Comparison of ENCODE assay signal across 11 cellular contexts in genomic region chr12:124130717-124131670, GRCh38.
DNase-seq lines count a peak whose midpoint lies in the region; ATAC-seq lines count a peak whose summit lies in the region.
"Had no signal": no experiment of that assay in that cellular context is flagged by ENCODE, and none has a peak within 500 bp of the region (broad histone marks: within the 10 kb centered on the region; RNA-seq: fewer than 3 reads in every experiment).

No MANE protein-coding gene starts in this region.

- no peaks in the 10 kb centered on the region for H3K27me3 ChIP-seq in CD4-positive, alpha-beta memory T cell (ENCODE audit: insufficient read depth, low read length)

- no peak overlapping the region for H3K4me3 Mint-ChIP-seq in activated naive CD4-positive, alpha-beta T cell treated with anti-CD3 and anti-CD28 coated beads, Interleukin-2, amount 10 ng/mL, durations not matched to agents 7 days and 5 days
- H3K4me3 Mint-ChIP-seq in CD4-positive, alpha-beta memory T cell: no peak overlapping the region
- H3K4me3 Mint-ChIP-seq: naive thymus-derived CD4-positive, alpha-beta T cell had no signal

- H3K9me3 ChIP-seq in mesodermal cell (ENCODE audit: control insufficient read depth, low read length): no peaks in the 10 kb centered on the region
- no peaks in the 10 kb centered on the region for H3K9me3 ChIP-seq in CD4-positive, alpha-beta memory T cell (ENCODE audit: control insufficient read depth in 1 of 2, low read length in 2 of 2)

- DNase-seq in NCI-H2081 (lab: John Stamatoyannopoulos, UW) (peak; percentile 65 to 89), GDM1 (lab: John Stamatoyannopoulos, UW) (no peak)
- no peak for DNase-seq in activated naive CD4-positive, alpha-beta T cell treated with anti-CD3 and anti-CD28 coated beads, Interleukin-2, amount 10 ng/mL, durations not matched to agents 7 days and 5 days
- DNase-seq in CD4-positive, alpha-beta memory T cell: no peak
- DNase-seq: IMR-90; naive thymus-derived CD4-positive, alpha-beta T cell had no signal

- H3K36me3 ChIP-seq in mesodermal cell (ENCODE audit: control insufficient read depth, insufficient read depth, low read length): no peaks in the 10 kb centered on the region
- no peaks in the 10 kb centered on the region for H3K36me3 ChIP-seq in CD4-positive, alpha-beta memory T cell (ENCODE audit: insufficient read depth, low read length)

- no peak overlapping the region for H3K27ac Mint-ChIP-seq in activated naive CD4-positive, alpha-beta T cell treated with anti-CD3 and anti-CD28 coated beads, Interleukin-2, amount 10 ng/mL, durations not matched to agents 7 days and 5 days
- no peak overlapping the region for H3K27ac Mint-ChIP-seq in CD4-positive, alpha-beta memory T cell
- H3K27ac Mint-ChIP-seq: activated naive CD4-positive, alpha-beta T cell treated with anti-CD3 and anti-CD28 coated beads, Interleukin-2, amount 50 U/mL, for 72 hours had no signal

- H3K4me3 ChIP-seq in mesodermal cell (ENCODE audit: extremely low read depth, insufficient read depth, low read length, poor library complexity, severe bottlenecking): no peak overlapping the region
- H3K4me3 ChIP-seq in CD4-positive, alpha-beta memory T cell (ENCODE audit: low read length in 2 of 2): no peak overlapping the region

- peak; percentile 70 for ATAC-seq in GM18909 (IDR thresholded peaks at IDR 0.05; ENCODE audit: poor library complexity, unreplicated experiment)
- ATAC-seq in HG02642 (IDR thresholded peaks at IDR 0.05; ENCODE audit: poor library complexity, unreplicated experiment): peak; percentile 84
- ATAC-seq in GM21737 (IDR thresholded peaks at IDR 0.05; ENCODE audit: unreplicated experiment): no peak
- ATAC-seq: activated naive CD4-positive, alpha-beta T cell treated with anti-CD3 and anti-CD28 coated beads, Interleukin-2, amount 50 U/mL, for 72 hours; naive thymus-derived CD4-positive, alpha-beta T cell had no signal

- peak overlapping the region; percentile 41 for H3K27ac ChIP-seq in mesodermal cell (ENCODE audit: low read depth, low read length, severe bottlenecking)
- no peak overlapping the region for H3K27ac ChIP-seq in CD4-positive, alpha-beta memory T cell (ENCODE audit: low read depth, low read length)

- no peaks in the 10 kb centered on the region for H3K36me3 Mint-ChIP-seq in activated naive CD4-positive, alpha-beta T cell treated with anti-CD3 and anti-CD28 coated beads, Interleukin-2, amount 10 ng/mL, durations not matched to agents 7 days and 5 days
- no peaks in the 10 kb centered on the region for H3K36me3 Mint-ChIP-seq in CD4-positive, alpha-beta memory T cell
- H3K36me3 Mint-ChIP-seq: activated naive CD4-positive, alpha-beta T cell treated with anti-CD3 and anti-CD28 coated beads, Interleukin-2, amount 50 U/mL, for 72 hours; naive thymus-derived CD4-positive, alpha-beta T cell had no signal

- 9 to 32% methylated on average over 4 to 9 of the region's 10 CpGs for WGBS in mesodermal cell (ENCODE audit: insufficient coverage in 2 of 2), 2 experiments

- H3K4me1 Mint-ChIP-seq in activated naive CD4-positive, alpha-beta T cell treated with anti-CD3 and anti-CD28 coated beads, Interleukin-2, amount 10 ng/mL, durations not matched to agents 7 days and 5 days: no peaks in the 10 kb centered on the region
- H3K4me1 Mint-ChIP-seq in CD4-positive, alpha-beta memory T cell: no peaks in the 10 kb centered on the region
- H3K4me1 Mint-ChIP-seq: naive thymus-derived CD4-positive, alpha-beta T cell had no signal

- intact Hi-C loops in CD4-positive, alpha-beta memory T cell (cut with micrococcal nuclease): no loop called here

- POLR2A ChIA-PET in CD4-positive, alpha-beta memory T cell (lab: Charles Lee; ENCODE audit: partially characterized antibody): no interaction called here

- no peaks in the 10 kb centered on the region for H3K9me3 Mint-ChIP-seq in activated naive CD4-positive, alpha-beta T cell treated with anti-CD3 and anti-CD28 coated beads, Interleukin-2, amount 10 ng/mL, durations not matched to agents 7 days and 5 days
- peaks cover 0 to 2% (median 0%) of the 10 kb centered on the region in 8 donors for H3K9me3 Mint-ChIP-seq in CD4-positive, alpha-beta memory T cell
- H3K9me3 Mint-ChIP-seq: activated naive CD4-positive, alpha-beta T cell treated with anti-CD3 and anti-CD28 coated beads, Interleukin-2, amount 50 U/mL, for 72 hours; naive thymus-derived CD4-positive, alpha-beta T cell had no signal

- H3K4me1 ChIP-seq in mesodermal cell (ENCODE audit: control insufficient read depth, insufficient read depth, low read length, poor library complexity, severe bottlenecking): peaks cover 16% of the 10 kb centered on the region
- no peaks in the 10 kb centered on the region for H3K4me1 ChIP-seq in CD4-positive, alpha-beta memory T cell (ENCODE audit: insufficient read depth, low read length)

- H3K27me3 Mint-ChIP-seq in activated naive CD4-positive, alpha-beta T cell treated with anti-CD3 and anti-CD28 coated beads, Interleukin-2, amount 10 ng/mL, durations not matched to agents 7 days and 5 days: no peaks in the 10 kb centered on the region
- H3K27me3 Mint-ChIP-seq in CD4-positive, alpha-beta memory T cell: peaks cover 5 to 15% of the 10 kb centered on the region in 2 donors

- CTCF ChIA-PET in activated naive CD4-positive, alpha-beta T cell treated with anti-CD3 and anti-CD28 coated beads, Interleukin-2, amount 10 ng/mL, durations not matched to agents 7 days and 5 days (lab: Charles Lee): no interaction called here
- CTCF ChIA-PET in CD4-positive, alpha-beta memory T cell (lab: Charles Lee; ENCODE audit: partially characterized antibody): no interaction called here

Comparison
In these comparisons a context has a peak if more than half of its experiments do, and no peak if none do; other contexts are left out.
1. DNase-seq: peak in NCI-H2081 (2 of 2); none in activated naive CD4-positive, alpha-beta T cell treated with anti-CD3 and anti-CD28 coated beads, Interleukin-2, amount 10 ng/mL, durations not matched to agents 7 days and 5 days (single experiment), GDM1 (single experiment) and CD4-positive, alpha-beta memory T cell (0 of 5).